In genomic region chr12:107126688-107127481, GRCh38 we compare ENCODE assay signal across 12 cellular contexts. TPM values are rescaled to one million over a fixed set of nuclear protein-coding genes. Genes with fewer than 3 reads are reported as not detected.
DNase-seq lines count a peak whose midpoint lies in the region; ATAC-seq and TF ChIP-seq lines count a peak whose summit lies in the region.
"Had no signal": no experiment of that assay in that cellular context is flagged by ENCODE, and none has a peak within 500 bp of the region (broad histone marks: within the 10 kb centered on the region; RNA-seq: fewer than 3 reads in every experiment).

No MANE protein-coding gene starts in this region.

- peaks cover 14% of the 10 kb centered on the region for H3K4me1 ChIP-seq in neural progenitor cell
- H3K4me1 ChIP-seq: ascending aorta, upper lobe of left lung had no signal

- H3K36me3 Mint-ChIP-seq in WTC11, result peaks cover 6% of the 10 kb centered on the region
- no peaks in the 10 kb centered on the region for H3K36me3 Mint-ChIP-seq in neural progenitor cell
- H3K36me3 Mint-ChIP-seq in activated naive CD4-positive, alpha-beta T cell treated with anti-CD3 and anti-CD28 coated beads, Interleukin-2, amount 50 U/mL, for 72 hours, result no peaks in the 10 kb centered on the region

- POLR2A ChIA-PET in WTC11 (lab: Charles Lee), result no interaction called here

- H3K9me3 Mint-ChIP-seq in WTC11, result peaks cover 9% of the 10 kb centered on the region
- H3K9me3 Mint-ChIP-seq in neural progenitor cell, result no peaks in the 10 kb centered on the region
- H3K9me3 Mint-ChIP-seq in activated naive CD4-positive, alpha-beta T cell treated with anti-CD3 and anti-CD28 coated beads, Interleukin-2, amount 50 U/mL, for 72 hours, result no peaks in the 10 kb centered on the region

- no peaks in the 10 kb centered on the region for H3K27me3 ChIP-seq in neural progenitor cell
- H3K27me3 ChIP-seq: ascending aorta; BLaER1 treated with 17β-estradiol and CSF1 and Interleukin-3, amounts not matched to agents 10 nM and 100 nM; Peyer's patch had no signal

- H3K4me1 Mint-ChIP-seq in WTC11 (peaks cover 35% of the 10 kb centered on the region), neural progenitor cell (peaks cover 37% of the 10 kb centered on the region)

- H3F3A ChIP-seq in neural progenitor cell (ENCODE audit: low read depth), result no peaks in the 10 kb centered on the region

- H3K79me2 ChIP-seq in neural progenitor cell (ENCODE audit: low read depth), result no peaks in the 10 kb centered on the region

- no peaks in the 10 kb centered on the region for H4K20me1 ChIP-seq in neural progenitor cell (ENCODE audit: low read depth)
- H4K20me1 ChIP-seq: BLaER1 treated with 17β-estradiol and CSF1 and Interleukin-3, amounts not matched to agents 10 nM and 100 nM had no signal

- peak; percentile 45 for ATAC-seq in WTC11
- ATAC-seq in activated naive CD4-positive, alpha-beta T cell treated with anti-CD3 and anti-CD28 coated beads, Interleukin-2, amount 50 U/mL, for 72 hours, result no peak

- H3K4me2 ChIP-seq in neural progenitor cell, result peak overlapping the region; percentile 61
- H3K4me2 ChIP-seq: BLaER1 treated with 17β-estradiol and CSF1 and Interleukin-3, amounts not matched to agents 10 nM and 100 nM had no signal

- H3K27ac ChIP-seq in neural progenitor cell (no peak overlapping the region), caudate nucleus (ENCODE audit: low read depth, low read length) (no peak overlapping the region)
- H3K27ac ChIP-seq: ascending aorta; BLaER1 treated with 17β-estradiol and CSF1 and Interleukin-3, amounts not matched to agents 10 nM and 100 nM; upper lobe of left lung had no signal

- no peak overlapping the region for H3K4me3 Mint-ChIP-seq in WTC11
- no peak overlapping the region for H3K4me3 Mint-ChIP-seq in neural progenitor cell

- no peak overlapping the region for H3K27ac Mint-ChIP-seq in WTC11
- H3K27ac Mint-ChIP-seq in neural progenitor cell, result no peak overlapping the region
- H3K27ac Mint-ChIP-seq in activated naive CD4-positive, alpha-beta T cell treated with anti-CD3 and anti-CD28 coated beads, Interleukin-2, amount 50 U/mL, for 72 hours, result no peak overlapping the region

- peak; percentile 29 for DNase-seq in NCI-H2107 treated with DMSO at 0.1 percent for 48 hours (lab: John Stamatoyannopoulos, UW; ENCODE audit: unreplicated experiment)
- DNase-seq in NCI-H2107 (lab: John Stamatoyannopoulos, UW), result no peak
- peak; percentile 25 for DNase-seq in NCI-H1436 (lab: John Stamatoyannopoulos, UW)
- no peak for DNase-seq in WTC11 (ENCODE audit: low spot score)
- no peak for DNase-seq in neural progenitor cell (ENCODE audit: low spot score)
- no peak for DNase-seq in caudate nucleus (lab: John Stamatoyannopoulos, UW)
- DNase-seq in activated naive CD4-positive, alpha-beta T cell treated with anti-CD3 and anti-CD28 coated beads, Interleukin-2, amount 50 U/mL, for 72 hours (ENCODE audit: low spot score in 2 of 2), result no peak
- DNase-seq in hepatic stellate cell (ENCODE audit: low spot score), result no peak
- DNase-seq: upper lobe of left lung had no signal

- no peaks in the 10 kb centered on the region for H3K9me3 ChIP-seq in neural progenitor cell (ENCODE audit: low read depth)
- H3K9me3 ChIP-seq: ascending aorta, upper lobe of left lung had no signal

- CTCF ChIA-PET in WTC11 (lab: Charles Lee), result interaction anchor here (0.7 to 2.0 kb wide), 11 partner anchors 10 to 544 kb away, joined by 3 to 12 read pairs (median 3); no protein-coding TSS in a partner anchor

- peak overlapping the region; percentile 50 for H2AFZ ChIP-seq in neural progenitor cell (replicated peaks)

- H3K9ac ChIP-seq in neural progenitor cell, result no peak overlapping the region
- H3K9ac ChIP-seq: BLaER1 treated with 17β-estradiol and CSF1 and Interleukin-3, amounts not matched to agents 10 nM and 100 nM had no signal

- H3K36me3 ChIP-seq in neural progenitor cell, result no peaks in the 10 kb centered on the region
- H3K36me3 ChIP-seq: ascending aorta; BLaER1 treated with 17β-estradiol and CSF1 and Interleukin-3, amounts not matched to agents 10 nM and 100 nM; Peyer's patch; upper lobe of left lung had no signal

- TF ChIP-seq CTCF in WTC11 (IDR thresholded peaks at IDR 0.05) (no peak), neural progenitor cell (IDR thresholded peaks at IDR 0.05) (peak; percentile 50)

- no peak overlapping the region for H3K4me3 ChIP-seq in neural progenitor cell
- H3K4me3 ChIP-seq: ascending aorta; BLaER1 treated with 17β-estradiol and CSF1 and Interleukin-3, amounts not matched to agents 10 nM and 100 nM; Peyer's patch; upper lobe of left lung had no signal

- no peaks in the 10 kb centered on the region; the same call in 1 of the 2 replicates for H3K27me3 Mint-ChIP-seq in WTC11 (ENCODE audit: low read depth)
- peaks cover 11% of the 10 kb centered on the region for H3K27me3 Mint-ChIP-seq in neural progenitor cell (ENCODE audit: insufficient read depth, low read depth)

TF ChIP-seq in WTC11, 78 proteins besides CTCF, POLR2A, EP300 and RAD21:
- no peak for TF ChIP-seq SMAD4 (CRISPR knock-in tag; IDR thresholded peaks at IDR 0.05)
- TF ChIP-seq ZNF532 (CRISPR knock-in tag; IDR thresholded peaks at IDR 0.05; ENCODE audit: borderline replicate concordance), result no peak
- TF ChIP-seq ZNF512 (CRISPR knock-in tag; IDR thresholded peaks at IDR 0.05; ENCODE audit: borderline replicate concordance), result no peak
- no peak for TF ChIP-seq JUN (CRISPR knock-in tag; IDR thresholded peaks at IDR 0.05)
- no peak for TF ChIP-seq TEAD1 (CRISPR knock-in tag; IDR thresholded peaks at IDR 0.05)
- TF ChIP-seq USF2 (CRISPR knock-in tag; IDR thresholded peaks at IDR 0.05), result no peak
- no peak for TF ChIP-seq IRF2 (CRISPR knock-in tag; IDR thresholded peaks at IDR 0.05; ENCODE audit: borderline replicate concordance, low read depth)
- no peak for TF ChIP-seq CREB1 (CRISPR knock-in tag; IDR thresholded peaks at IDR 0.05)
- no peak for TF ChIP-seq KAT7 (CRISPR knock-in tag; IDR thresholded peaks at IDR 0.05; ENCODE audit: borderline replicate concordance)

RNA-seq across cellular contexts. Expression of gene CRY1, which starts 33.5 kb away (rescaled TPM):
- 23.1 to 25.5 TPM (median 24.8 TPM) in 3 replicates for total RNA-seq in WTC11 (2021)
- total RNA-seq in neural progenitor cell (ENCODE audit: low replicate concordance), result 36.7 and 51.3 TPM in 2 replicates
- total RNA-seq in activated naive CD4-positive, alpha-beta T cell treated with anti-CD3 and anti-CD28 coated beads, Interleukin-2, amount 50 U/mL, for 72 hours, result 10 to 100 TPM; 12.6 to 32.8 TPM

Comparison
In these comparisons a context has a peak if more than half of its experiments do, and no peak if none do; other contexts are left out.
1. DNase-seq: peak in NCI-H2107 treated with DMSO at 0.1 percent for 48 hours (single experiment) and NCI-H1436 (single experiment); none in NCI-H2107 (single experiment), WTC11 (single experiment), neural progenitor cell (single experiment), caudate nucleus (0 of 61), activated naive CD4-positive, alpha-beta T cell treated with anti-CD3 and anti-CD28 coated beads, Interleukin-2, amount 50 U/mL, for 72 hours (0 of 2) and hepatic stellate cell (single experiment).